ENCODE assay signal across 1 cellular context in genomic region chr11:73331138-73331916, GRCh38.
TF ChIP-seq lines count a peak whose summit lies in the region.

No MANE protein-coding gene starts in this region.

TF ChIP-seq in H1, 55 proteins besides CTCF, POLR2A, EP300 and RAD21:
- TF ChIP-seq SIN3A (conservative IDR thresholded peaks at IDR 0.05 in 1 of 2, IDR thresholded peaks at IDR 0.05 in 1 of 2; ENCODE audit: low read depth in 1 of 2, low read length in 2 of 2) (peak in 1 of 2 experiments; percentile 39; a peak in 1 of 4 replicates), CBX8 (IDR thresholded peaks at IDR 0.05; ENCODE audit: borderline replicate concordance, low read depth, low read length) (no peak), TEAD4 (IDR thresholded peaks at IDR 0.05; ENCODE audit: low read depth, low read length) (peak; percentile 98), HDAC6 (IDR thresholded peaks at IDR 0.05; ENCODE audit: low read depth, low read length) (no peak), ASH2L (IDR thresholded peaks at IDR 0.05; ENCODE audit: low read length) (peak; percentile 68), BCL11A (IDR thresholded peaks at IDR 0.05; ENCODE audit: low read depth in 2 of 2, low read length in 2 of 2) (no peak), SP1 (IDR thresholded peaks at IDR 0.05; ENCODE audit: low read depth, low read length) (peak; percentile 82)
